ENCODE assay signal across 20 cellular contexts in genomic region chr2:188940171-188940570, GRCh38. TPM values are rescaled to one million over a fixed set of nuclear protein-coding genes. Genes with fewer than 3 reads are reported as not detected.
DNase-seq lines count a peak whose midpoint lies in the region; ATAC-seq, FAIRE-seq and TF ChIP-seq lines count a peak whose summit lies in the region.
"Had no signal": no experiment of that assay in that cellular context is flagged by ENCODE, and none has a peak within 500 bp of the region (broad histone marks: within the 10 kb centered on the region; RNA-seq: fewer than 3 reads in every experiment).

No MANE protein-coding gene starts in this region.

- H3K79me1 ChIP-seq in mesenchymal stem cell (replicated peaks; ENCODE audit: low read length, poor library complexity, severe bottlenecking) (no peaks in the 10 kb centered on the region), trophoblast cell (ENCODE audit: low read length) (no peaks in the 10 kb centered on the region)

- H3K18ac ChIP-seq in mesenchymal stem cell (ENCODE audit: low read depth in 1 of 2, low read length in 2 of 2): peak overlapping the region in 1 of 2 experiments; percentile 54
- H3K18ac ChIP-seq in trophoblast cell (ENCODE audit: low read length): no peak overlapping the region

- H2BK5ac ChIP-seq in mesenchymal stem cell (ENCODE audit: low read depth, low read length, poor library complexity, severe bottlenecking) (no peak overlapping the region), trophoblast cell (ENCODE audit: low read depth, low read length, poor library complexity) (no peak overlapping the region)

- H3K14ac ChIP-seq in mesenchymal stem cell (ENCODE audit: low read length in 2 of 2) (no peak overlapping the region), trophoblast cell (ENCODE audit: low read length) (no peak overlapping the region)

- H3K4ac ChIP-seq in mesenchymal stem cell (ENCODE audit: low read depth in 1 of 2, low read length in 2 of 2) (no peak overlapping the region), trophoblast cell (ENCODE audit: low read depth, low read length) (no peak overlapping the region)

- FAIRE-seq in GM19239 (lab: Jason Lieb, UNC): no peak

- H3K79me2 ChIP-seq in trophoblast cell (ENCODE audit: control insufficient read depth, insufficient read depth, low read length, poor library complexity): no peaks in the 10 kb centered on the region

- peak overlapping the region; percentile 90 for H3K9ac ChIP-seq in mesenchymal stem cell (ENCODE audit: low read length)
- H3K9ac ChIP-seq in trophoblast cell (ENCODE audit: low read length): no peak overlapping the region
- H3K9ac ChIP-seq: BLaER1 treated with 17β-estradiol and CSF1 and Interleukin-3, amounts not matched to agents 10 nM and 100 nM; neural progenitor cell had no signal

- DNase-seq in NCI-H2227 treated with DMSO at 0.1 percent for 48 hours (lab: John Stamatoyannopoulos, UW): peak; percentile 44
- peak; percentile 60 for DNase-seq in fibroblast of mammary gland (ENCODE audit: low read depth)
- DNase-seq in mesenchymal stem cell: no peak
- DNase-seq in tibial artery: no peak
- DNase-seq in GM19239 (ENCODE audit: insufficient read length, low spot score): no peak
- no peak for DNase-seq in trophoblast cell
- no peak for DNase-seq in NCI-H1436 treated with DMSO at 0.1 percent for 48 hours (lab: John Stamatoyannopoulos, UW)
- DNase-seq: activated CD4-positive, alpha-beta memory T cell treated with anti-CD3 and anti-CD28 coated beads for 36 hours; activated T-cell treated with anti-CD3 and anti-CD28 coated beads, Interleukin-2, amount 50 U/mL, for 72 hours; cortex of kidney; DMS79 treated with DMSO at 0.1 percent for 48 hours; erythroblast; KBM-7; NCI-H345; small intestine had no signal

- H2BK120ac ChIP-seq in mesenchymal stem cell (ENCODE audit: low read depth, low read length) (no peak overlapping the region), trophoblast cell (ENCODE audit: insufficient read depth, low read length, poor library complexity) (no peak overlapping the region)

- H3K36me3 ChIP-seq in mesenchymal stem cell (ENCODE audit: control insufficient read depth in 1 of 2, insufficient read depth in 2 of 2, low read depth in 1 of 2, low read length in 2 of 2) (no peaks in the 10 kb centered on the region), tibial artery (no peaks in the 10 kb centered on the region), trophoblast cell (ENCODE audit: control insufficient read depth in 1 of 2, insufficient read depth in 2 of 2, low read length in 2 of 2) (peaks cover 0 to 2% of the 10 kb centered on the region in 2 experiments)
- H3K36me3 ChIP-seq: adrenal gland; BLaER1 treated with 17β-estradiol and CSF1 and Interleukin-3, amounts not matched to agents 10 nM and 100 nM; neural progenitor cell had no signal

- H2AK5ac ChIP-seq in mesenchymal stem cell (ENCODE audit: low read length, severe bottlenecking) (no peak overlapping the region), trophoblast cell (ENCODE audit: low read length) (no peak overlapping the region)

- intact Hi-C loops in tibial artery (cut with DNase I; ENCODE audit: low total_unique reads): no loop called here

- TF ChIP-seq CTCF in fibroblast of mammary gland (conservative IDR thresholded peaks at IDR 0.05; ENCODE audit: control insufficient read depth, insufficient read depth, low read depth, low read length) (no peak), tibial artery (IDR thresholded peaks at IDR 0.05) (no peak)

- no peak overlapping the region for H4K91ac ChIP-seq in mesenchymal stem cell (ENCODE audit: low read length)
- H4K91ac ChIP-seq in trophoblast cell (ENCODE audit: low read depth, low read length): no peak overlapping the region

- H4K12ac ChIP-seq in trophoblast cell (ENCODE audit: low read depth, low read length): no peak overlapping the region

- H2AFZ ChIP-seq in mesenchymal stem cell (ENCODE audit: low read depth, low read length) (no peak overlapping the region), trophoblast cell (ENCODE audit: insufficient read depth, low read length, poor library complexity) (no peak overlapping the region)
- H2AFZ ChIP-seq: neural progenitor cell had no signal

- H3K9me3 ChIP-seq in mesenchymal stem cell (ENCODE audit: control insufficient read depth, low read length) (no peaks in the 10 kb centered on the region), tibial artery (no peaks in the 10 kb centered on the region), trophoblast cell (ENCODE audit: insufficient read depth, low read depth, low read length) (peaks cover 11% of the 10 kb centered on the region)
- H3K9me3 ChIP-seq: adrenal gland had no signal

- no peak overlapping the region for H2BK15ac ChIP-seq in mesenchymal stem cell (ENCODE audit: low read depth, poor library complexity, severe bottlenecking)

- no peak for ATAC-seq in SK-N-SH treated with all-trans-retinoic acid at 6 μM for 48 hours
- ATAC-seq: activated T-cell treated with anti-CD3 and anti-CD28 coated beads, Interleukin-2, amount 50 U/mL, for 72 hours; stimulated activated memory B cell treated with anti-CD40 and anti-IgM and Interleukin-4, amounts not matched to agents 10 μg/mL and 1 μg/mL and 100 μg/mL, for 72 hours had no signal

- H3K4me1 ChIP-seq in mesenchymal stem cell (ENCODE audit: control insufficient read depth, insufficient read depth, low read depth, low read length) (no peaks in the 10 kb centered on the region), tibial artery (peaks cover 0 to 40% (median 10%) of the 10 kb centered on the region in 4 donors), trophoblast cell (ENCODE audit: control insufficient read depth in 1 of 2, insufficient read depth in 2 of 2, low read length in 2 of 2) (no peaks in the 10 kb centered on the region)
- H3K4me1 ChIP-seq: neural progenitor cell had no signal

- no peaks in the 10 kb centered on the region for H3K27me3 ChIP-seq in mesenchymal stem cell (ENCODE audit: control insufficient read depth in 1 of 2, insufficient read depth in 1 of 2, low read length in 2 of 2)
- no peaks in the 10 kb centered on the region for H3K27me3 ChIP-seq in tibial artery
- no peaks in the 10 kb centered on the region for H3K27me3 ChIP-seq in trophoblast cell (ENCODE audit: insufficient read depth, low read length)
- H3K27me3 ChIP-seq: adrenal gland; BLaER1 treated with 17β-estradiol and CSF1 and Interleukin-3, amounts not matched to agents 10 nM and 100 nM; neural progenitor cell had no signal

- H2BK12ac ChIP-seq in mesenchymal stem cell (ENCODE audit: low read length in 2 of 2) (no peak overlapping the region), trophoblast cell (ENCODE audit: low read length) (no peak overlapping the region)

- no peak overlapping the region for H3K4me3 ChIP-seq in fibroblast of mammary gland (ENCODE audit: control insufficient read depth, low read depth, low read length)
- H3K4me3 ChIP-seq in mesenchymal stem cell (ENCODE audit: insufficient read depth in 1 of 2, low read depth in 1 of 2, low read length in 2 of 2): peak overlapping the region in 1 of 2 experiments; percentile 62
- no peak overlapping the region for H3K4me3 ChIP-seq in tibial artery
- no peak overlapping the region for H3K4me3 ChIP-seq in trophoblast cell (ENCODE audit: low read depth, low read length)
- H3K4me3 ChIP-seq: adrenal gland; BLaER1 treated with 17β-estradiol and CSF1 and Interleukin-3, amounts not matched to agents 10 nM and 100 nM; neural progenitor cell had no signal

- WGBS in mesenchymal stem cell: 67% methylated on average over 4 of the region's 4 CpGs
- no CpG with 5 or more reads among the region's 4 CpGs for WGBS in trophoblast cell (ENCODE audit: extremely low coverage, insufficient coverage, insufficient read length)

- H4K8ac ChIP-seq in mesenchymal stem cell (ENCODE audit: low read length) (peak overlapping the region; percentile 75), trophoblast cell (ENCODE audit: low read depth, low read length) (no peak overlapping the region)

- H3K4me2 ChIP-seq in mesenchymal stem cell (ENCODE audit: low read length, poor library complexity, severe bottlenecking): peak overlapping the region; percentile 29
- no peak overlapping the region for H3K4me2 ChIP-seq in trophoblast cell (ENCODE audit: low read length)
- H3K4me2 ChIP-seq: BLaER1 treated with 17β-estradiol and CSF1 and Interleukin-3, amounts not matched to agents 10 nM and 100 nM; neural progenitor cell had no signal

- H3K23ac ChIP-seq in mesenchymal stem cell (ENCODE audit: low read length in 2 of 2) (no peak overlapping the region), trophoblast cell (ENCODE audit: low read length) (no peak overlapping the region)

- H3K27ac ChIP-seq in mesenchymal stem cell (ENCODE audit: low read length, poor library complexity, severe bottlenecking): no peak overlapping the region
- peak overlapping the region; percentile 21 to 79 for H3K27ac ChIP-seq in tibial artery
- H3K27ac ChIP-seq in trophoblast cell (ENCODE audit: low read depth, low read length): no peak overlapping the region
- H3K27ac ChIP-seq: BLaER1 treated with 17β-estradiol and CSF1 and Interleukin-3, amounts not matched to agents 10 nM and 100 nM; neural progenitor cell had no signal

TF ChIP-seq in SK-N-SH treated with all-trans-retinoic acid at 6 μM for 48 hours, 23 proteins besides CTCF, POLR2A, EP300 and RAD21:
- TF ChIP-seq OSR1 (CRISPR knock-in tag; IDR thresholded peaks at IDR 0.05) (no peak), TOX (CRISPR knock-in tag; IDR thresholded peaks at IDR 0.05; ENCODE audit: borderline replicate concordance) (no peak), ZNF8 (CRISPR knock-in tag; IDR thresholded peaks at IDR 0.05) (no peak), RARB (CRISPR knock-in tag; IDR thresholded peaks at IDR 0.05) (no peak), ZFP3 (CRISPR knock-in tag; IDR thresholded peaks at IDR 0.05) (no peak)

RNA-seq across cellular contexts. Expression of gene COL3A1, which starts 34.0 kb away (rescaled TPM):
- polyA plus RNA-seq in mesenchymal stem cell (2013, experiment 1 of 2): 3,787 TPM
- polyA plus RNA-seq in mesenchymal stem cell (2013, experiment 2 of 2): 4,096 TPM
- 842 and 849 TPM in 2 replicates for polyA plus RNA-seq in trophoblast cell (2013)

Comparison
In these comparisons a context has a peak if more than half of its experiments do, and no peak if none do; other contexts are left out.
1. DNase-seq: peak in NCI-H2227 treated with DMSO at 0.1 percent for 48 hours (single experiment) and fibroblast of mammary gland (single experiment); none in mesenchymal stem cell (single experiment), tibial artery (0 of 2), GM19239 (single experiment), trophoblast cell (0 of 2) and NCI-H1436 treated with DMSO at 0.1 percent for 48 hours (single experiment).
2. H3K27ac ChIP-seq: peak in tibial artery (2 of 2); none in mesenchymal stem cell (single experiment) and trophoblast cell (single experiment).